Comparison of ENCODE assay signal across 19 cellular contexts in genomic region chr19:15257782-15258181, GRCh38. TPM values are rescaled to one million over a fixed set of nuclear protein-coding genes. Genes with fewer than 3 reads are reported as not detected.
DNase-seq lines count a peak whose midpoint lies in the region; ATAC-seq and TF ChIP-seq lines count a peak whose summit lies in the region.
"Had no signal": no experiment of that assay in that cellular context is flagged by ENCODE, and none has a peak within 500 bp of the region (broad histone marks: within the 10 kb centered on the region; RNA-seq: fewer than 3 reads in every experiment).

No MANE protein-coding gene starts in this region.

- no peak overlapping the region for H3K9ac ChIP-seq in trophoblast cell (ENCODE audit: low read length)

- no peak overlapping the region for H2BK5ac ChIP-seq in trophoblast cell (ENCODE audit: low read depth, low read length, poor library complexity)

- TF ChIP-seq CTCF in GM23338 (conservative IDR thresholded peaks at IDR 0.05; ENCODE audit: low read depth in 2 of 2) (no peak; a peak in 1 of 4 replicates), endothelial cell (IDR thresholded peaks at IDR 0.05; ENCODE audit: unreplicated experiment) (no peak)

- H3K27ac ChIP-seq in GM23338 (ENCODE audit: low read depth) (no peak overlapping the region), trophoblast cell (ENCODE audit: low read depth, low read length) (no peak overlapping the region)

- H4K8ac ChIP-seq in trophoblast cell (ENCODE audit: low read depth, low read length), result no peak overlapping the region

- peaks cover 22% of the 10 kb centered on the region for H3K27me3 Mint-ChIP-seq in GM23338 (ENCODE audit: insufficient read depth, low read depth, poor library complexity)
- no peaks in the 10 kb centered on the region for H3K27me3 Mint-ChIP-seq in IgD-negative memory B cell
- peaks cover 6% of the 10 kb centered on the region for H3K27me3 Mint-ChIP-seq in endothelial cell (ENCODE audit: unreplicated experiment)
- H3K27me3 Mint-ChIP-seq: CD4-positive, CD25-positive, alpha-beta regulatory T cell had no signal

- H4K12ac ChIP-seq in trophoblast cell (ENCODE audit: low read depth, low read length), result no peak overlapping the region

- DNase-seq in GM23338 (ENCODE audit: low spot score) (no peak), endothelial cell (ENCODE audit: low spot score) (no peak), trophoblast cell (no peak), cerebellar nuclear complex (lab: John Stamatoyannopoulos, UW) (no peak)
- DNase-seq in stimulated activated CD4-positive, alpha-beta T cell treated with anti-CD3 and anti-CD28 coated beads, Interleukin-2, amount 100 ng/mL, for 24 hours, result no peak
- DNase-seq: CD4-positive, CD25-positive, alpha-beta regulatory T cell; EL; GF-D8; H7; Karpas-422; MV-4-11; NCI-H1105 treated with DMSO at 0.1 percent for 48 hours; NCI-H446 treated with DMSO at 0.1 percent for 48 hours; NCI-H526 treated with DMSO at 0.1 percent for 48 hours; OCI-M1 had no signal

- H3K4me2 ChIP-seq in GM23338, result no peak overlapping the region
- H3K4me2 ChIP-seq in trophoblast cell (ENCODE audit: low read length), result no peak overlapping the region

- no CpG with 5 or more reads among the region's 6 CpGs for WGBS in trophoblast cell (ENCODE audit: extremely low coverage, insufficient coverage, insufficient read length)

- H3K27me3 ChIP-seq in GM23338 (ENCODE audit: insufficient read depth), result no peaks in the 10 kb centered on the region
- no peaks in the 10 kb centered on the region for H3K27me3 ChIP-seq in trophoblast cell (ENCODE audit: insufficient read depth, low read length)

- H3K27ac Mint-ChIP-seq in GM23338 (no peak overlapping the region), IgD-negative memory B cell (peak overlapping the region in 2 of 3 donors; percentile 46 to 53), endothelial cell (ENCODE audit: unreplicated experiment) (no peak overlapping the region)

- H2AFZ ChIP-seq in GM23338 (no peak overlapping the region), trophoblast cell (ENCODE audit: insufficient read depth, low read length, poor library complexity) (no peak overlapping the region)

- H3K9me3 Mint-ChIP-seq in GM23338 (peaks cover 2% of the 10 kb centered on the region; the same call in 2 of the 3 replicates), IgD-negative memory B cell (no peaks in the 10 kb centered on the region), endothelial cell (ENCODE audit: unreplicated experiment) (no peaks in the 10 kb centered on the region)

- no peak overlapping the region for H2BK120ac ChIP-seq in trophoblast cell (ENCODE audit: insufficient read depth, low read length, poor library complexity)

- H3K79me2 ChIP-seq in GM23338 (replicated peaks; ENCODE audit: insufficient read depth), result peaks cover 35% of the 10 kb centered on the region
- H3K79me2 ChIP-seq in trophoblast cell (ENCODE audit: control insufficient read depth, insufficient read depth, low read length, poor library complexity), result no peaks in the 10 kb centered on the region

- ATAC-seq in GM23338 (peak; percentile 31), HG03039 (IDR thresholded peaks at IDR 0.05; ENCODE audit: unreplicated experiment) (no peak)

- H4K20me1 ChIP-seq in GM23338 (replicated peaks; ENCODE audit: insufficient read depth), result peaks cover 30% of the 10 kb centered on the region

- peaks cover 5% of the 10 kb centered on the region for H3K4me1 Mint-ChIP-seq in GM23338
- peaks cover 0 to 1% (median 0%) of the 10 kb centered on the region in 3 donors for H3K4me1 Mint-ChIP-seq in IgD-negative memory B cell
- no peaks in the 10 kb centered on the region for H3K4me1 Mint-ChIP-seq in endothelial cell (ENCODE audit: unreplicated experiment)

- H3K4ac ChIP-seq in trophoblast cell (ENCODE audit: low read depth, low read length), result no peak overlapping the region

- no peak overlapping the region for H3K23ac ChIP-seq in trophoblast cell (ENCODE audit: low read length)

- H3K4me3 Mint-ChIP-seq in GM23338, result no peak overlapping the region
- H3K4me3 Mint-ChIP-seq in IgD-negative memory B cell, result no peak overlapping the region
- H3K4me3 Mint-ChIP-seq in endothelial cell (ENCODE audit: unreplicated experiment), result peak overlapping the region; percentile 67
- H3K4me3 Mint-ChIP-seq: CD4-positive, CD25-positive, alpha-beta regulatory T cell had no signal

- H3K14ac ChIP-seq in trophoblast cell (ENCODE audit: low read length), result no peak overlapping the region

- H3K79me1 ChIP-seq in trophoblast cell (ENCODE audit: low read length), result no peaks in the 10 kb centered on the region

- H2AK5ac ChIP-seq in trophoblast cell (ENCODE audit: low read length), result no peak overlapping the region

- H2BK12ac ChIP-seq in trophoblast cell (ENCODE audit: low read length), result no peak overlapping the region

- H3K4me3 ChIP-seq in GM23338, result no peak overlapping the region
- H3K4me3 ChIP-seq in trophoblast cell (ENCODE audit: low read depth, low read length), result no peak overlapping the region

- H3K4me1 ChIP-seq in GM23338 (ENCODE audit: insufficient read depth) (no peaks in the 10 kb centered on the region), trophoblast cell (ENCODE audit: control insufficient read depth in 1 of 2, insufficient read depth in 2 of 2, low read length in 2 of 2) (no peaks in the 10 kb centered on the region)

- no peak overlapping the region for H4K91ac ChIP-seq in trophoblast cell (ENCODE audit: low read depth, low read length)

- H3K36me3 ChIP-seq in GM23338 (ENCODE audit: insufficient read depth) (peaks cover 50% of the 10 kb centered on the region), trophoblast cell (ENCODE audit: control insufficient read depth in 1 of 2, insufficient read depth in 2 of 2, low read length in 2 of 2) (peaks cover 90 to 91% of the 10 kb centered on the region in 2 experiments)

- H3K36me3 Mint-ChIP-seq in GM23338 (ENCODE audit: low read depth) (peaks cover 93% of the 10 kb centered on the region), IgD-negative memory B cell (peaks cover 1% of the 10 kb centered on the region), endothelial cell (ENCODE audit: low read depth, unreplicated experiment) (peaks cover 54% of the 10 kb centered on the region)

- H3F3A ChIP-seq in GM23338 (replicated peaks; ENCODE audit: low read depth), result no peaks in the 10 kb centered on the region; the same call in 1 of the 2 replicates

- peak overlapping the region; percentile 1 for H3K18ac ChIP-seq in trophoblast cell (ENCODE audit: low read length)

- peaks cover 2% of the 10 kb centered on the region for H3K9me3 ChIP-seq in trophoblast cell (ENCODE audit: insufficient read depth, low read depth, low read length)

- H3K9me2 ChIP-seq in GM23338 (ENCODE audit: insufficient read depth), result no peaks in the 10 kb centered on the region

TF ChIP-seq in GM23338, 12 proteins besides CTCF, POLR2A, EP300 and RAD21:
- TF ChIP-seq CREB1 (CRISPR knock-in tag; IDR thresholded peaks at IDR 0.05; ENCODE audit: low read depth), result no peak
- no peak for TF ChIP-seq ZNF331 (CRISPR knock-in tag; IDR thresholded peaks at IDR 0.05; ENCODE audit: low read depth)
- no peak for TF ChIP-seq ZNF114 (CRISPR knock-in tag; IDR thresholded peaks at IDR 0.05)
TF ChIP-seq in GM23338: peak in this region for 0.

RNA-seq across cellular contexts. Expression of gene EPHX3, which starts 25.5 kb away (rescaled TPM):
- total RNA-seq in GM23338 (2014; rRNA removed; shearing (Covaris generic)), result 15.0 and 24.8 TPM in 2 replicates
- 19.7 and 19.8 TPM in 2 replicates for polyA plus RNA-seq in GM23338 (2016; fragmentation: Nextera tagmentation; extraction: Ambion mirVana)
- not detected for polyA plus RNA-seq in IgD-negative memory B cell
- total RNA-seq in endothelial cell (ENCODE audit: unreplicated experiment), result 1.6 TPM
- 4.4 and 4.7 TPM in 2 replicates for polyA plus RNA-seq in trophoblast cell (2013)
- total RNA-seq: M059J, SK-MEL-5 had no signal
- polyA plus RNA-seq: CD4-positive, CD25-positive, alpha-beta regulatory T cell had no signal

RNA-seq across cellular contexts. Expression of gene NOTCH3, which starts 57.0 kb away (rescaled TPM):
- total RNA-seq in GM23338 (2014; rRNA removed; shearing (Covaris generic)), result 151 and 172 TPM in 2 replicates
- polyA plus RNA-seq in GM23338 (2016; fragmentation: Nextera tagmentation; extraction: Ambion mirVana) (24.3 and 25.0 TPM in 2 replicates), IgD-negative memory B cell (not detected)
- 96.8 TPM for total RNA-seq in endothelial cell (ENCODE audit: unreplicated experiment)
- polyA plus RNA-seq in trophoblast cell (2013), result 34.4 and 37.9 TPM in 2 replicates
- total RNA-seq: CD4-positive, CD25-positive, alpha-beta regulatory T cell had no signal
- polyA plus RNA-seq: CD4-positive, CD25-positive, alpha-beta regulatory T cell had no signal

Comparison
In these comparisons a context has a peak if more than half of its experiments do, and no peak if none do; other contexts are left out.
1. H3K27ac Mint-ChIP-seq: peak in IgD-negative memory B cell (2 of 3); none in GM23338 (single experiment) and endothelial cell (single experiment).